Comparison of ENCODE assay signal across 9 cellular contexts in genomic region chr13:40207110-40207478, GRCh38.
A peak's percentile ranks its signal among the peaks of the same experiment; 100 is the strongest.
DNase-seq lines count a peak whose midpoint lies in the region; ATAC-seq and TF ChIP-seq lines count a peak whose summit lies in the region.
"Had no signal": no experiment of that assay in that cellular context is flagged by ENCODE, and none has a peak within 500 bp of the region (broad histone marks: within the 10 kb centered on the region; RNA-seq: fewer than 3 reads in every experiment).

No MANE protein-coding gene starts in this region.

- H3K9me3 Mint-ChIP-seq in T-helper 1 cell treated with Interleukin-12 subunit alpha and Interleukin-12 subunit beta and Interleukin-4 antibody, amounts not matched to agents 30 μg/mL and 1 μg/mL, for 36 hours: peaks cover 3% of the 10 kb centered on the region

- DNase-seq in T-helper 1 cell (no peak), psoas muscle (no peak), A673 (ENCODE audit: low spot score) (no peak), colonic mucosa (no peak), posterior cingulate gyrus (no peak)
- DNase-seq: kidney had no signal

- H3K36me3 ChIP-seq in OCI-LY1 (ENCODE audit: insufficient read depth, low read length) (no peaks in the 10 kb centered on the region; the same call in 1 of the 2 replicates), psoas muscle (ENCODE audit: insufficient read depth in 1 of 2, low read depth in 1 of 2) (no peaks in the 10 kb centered on the region), A673 (ENCODE audit: insufficient read depth, low read length, poor library complexity, severe bottlenecking) (no peaks in the 10 kb centered on the region), colonic mucosa (no peaks in the 10 kb centered on the region)

- WGBS in psoas muscle, 3 donors: 94 to 96% (median 94%) methylated on average over 5 of the region's 5 CpGs

- H3K27ac Mint-ChIP-seq in T-helper 1 cell treated with Interleukin-12 subunit alpha and Interleukin-12 subunit beta and Interleukin-4 antibody, amounts not matched to agents 30 μg/mL and 1 μg/mL, for 36 hours: peak overlapping the region; percentile 98

- H3K4me3 ChIP-seq in OCI-LY1 (ENCODE audit: low read depth, low read length, poor library complexity, severe bottlenecking) (peak overlapping the region; percentile 12), psoas muscle (no peak overlapping the region), A673 (ENCODE audit: low read depth, low read length, poor library complexity, severe bottlenecking) (no peak overlapping the region), colonic mucosa (no peak overlapping the region)

- H3K9me3 ChIP-seq in OCI-LY1 (ENCODE audit: low read length): peaks cover 7% of the 10 kb centered on the region
- H3K9me3 ChIP-seq in psoas muscle: no peaks in the 10 kb centered on the region
- H3K9me3 ChIP-seq in A673 (ENCODE audit: low read depth, low read length, poor library complexity, severe bottlenecking): no peaks in the 10 kb centered on the region
- no peaks in the 10 kb centered on the region for H3K9me3 ChIP-seq in colonic mucosa

- H3K27me3 Mint-ChIP-seq in T-helper 1 cell treated with Interleukin-12 subunit alpha and Interleukin-12 subunit beta and Interleukin-4 antibody, amounts not matched to agents 30 μg/mL and 1 μg/mL, for 36 hours (ENCODE audit: low read depth): no peaks in the 10 kb centered on the region

- H3F3A ChIP-seq in OCI-LY1 (ENCODE audit: insufficient read depth, low read length): no peaks in the 10 kb centered on the region

- no peaks in the 10 kb centered on the region for H3K79me2 ChIP-seq in OCI-LY1 (ENCODE audit: insufficient read depth, low read length)

- H4K20me1 ChIP-seq in OCI-LY1 (ENCODE audit: insufficient read depth, low read length): no peaks in the 10 kb centered on the region

- intact Hi-C loops in psoas muscle (cut with DNase I): no loop called here
- intact Hi-C loops in A673 (cut with micrococcal nuclease; ENCODE audit: unreplicated experiment): no loop called here
- intact Hi-C loops in colonic mucosa (cut with DNase I): no loop called here
- intact Hi-C loops in posterior cingulate gyrus (cut with DNase I): no loop called here

- no peaks in the 10 kb centered on the region for H3K9me2 ChIP-seq in OCI-LY1 (ENCODE audit: low read depth, low read length)

- peak overlapping the region; percentile 53 for H3K4me2 ChIP-seq in OCI-LY1 (ENCODE audit: low read length)

- peak overlapping the region; percentile 66; the same call in 1 of the 2 replicates for H2AFZ ChIP-seq in OCI-LY1 (ENCODE audit: low read length)

- peaks cover 41% of the 10 kb centered on the region for H3K4me1 ChIP-seq in OCI-LY1 (ENCODE audit: insufficient read depth, low read length, severe bottlenecking)
- peaks cover 11% of the 10 kb centered on the region for H3K4me1 ChIP-seq in psoas muscle
- H3K4me1 ChIP-seq in A673 (ENCODE audit: insufficient read depth, low read length, poor library complexity, severe bottlenecking): no peaks in the 10 kb centered on the region
- H3K4me1 ChIP-seq in colonic mucosa: no peaks in the 10 kb centered on the region

- no peaks in the 10 kb centered on the region for H3K27me3 ChIP-seq in OCI-LY1 (ENCODE audit: insufficient read depth, low read length)
- no peaks in the 10 kb centered on the region for H3K27me3 ChIP-seq in psoas muscle (ENCODE audit: insufficient read depth in 3 of 3, low read length in 2 of 3)
- H3K27me3 ChIP-seq in A673 (replicated peaks; ENCODE audit: insufficient read depth, low read depth, low read length, poor library complexity): no peaks in the 10 kb centered on the region
- no peaks in the 10 kb centered on the region for H3K27me3 ChIP-seq in colonic mucosa

- CTCF ChIA-PET in A673 (lab: Charles Lee): no interaction called here

- H3K9ac ChIP-seq in OCI-LY1 (ENCODE audit: low read length) (peak overlapping the region; percentile 36; the same call in 1 of the 2 replicates), colonic mucosa (ENCODE audit: low read depth in 2 of 2, low read length in 2 of 2) (no peak overlapping the region)

- peaks cover 49% of the 10 kb centered on the region for H3K4me1 Mint-ChIP-seq in T-helper 1 cell treated with Interleukin-12 subunit alpha and Interleukin-12 subunit beta and Interleukin-4 antibody, amounts not matched to agents 30 μg/mL and 1 μg/mL, for 36 hours (ENCODE audit: low read depth)

- BruUV-seq in A673 (replicated peaks; lab: Mats Ljungman, UMichigan): no TSS peak

- no peak for TF ChIP-seq CTCF in OCI-LY1 (IDR thresholded peaks at IDR 0.05; ENCODE audit: low read length)
- no peak for TF ChIP-seq CTCF in psoas muscle (IDR thresholded peaks at IDR 0.05)
- TF ChIP-seq CTCF in A673 (conservative IDR thresholded peaks at IDR 0.05; ENCODE audit: low read depth, low read length): no peak
- no peak for TF ChIP-seq CTCF in colonic mucosa (IDR thresholded peaks at IDR 0.05)

- peak overlapping the region; percentile 52 for H3K4me3 Mint-ChIP-seq in T-helper 1 cell treated with Interleukin-12 subunit alpha and Interleukin-12 subunit beta and Interleukin-4 antibody, amounts not matched to agents 30 μg/mL and 1 μg/mL, for 36 hours

- ATAC-seq in HG02588 (IDR thresholded peaks at IDR 0.05; ENCODE audit: unreplicated experiment) (peak; percentile 70), psoas muscle (no peak)

- H3K36me3 Mint-ChIP-seq in T-helper 1 cell treated with Interleukin-12 subunit alpha and Interleukin-12 subunit beta and Interleukin-4 antibody, amounts not matched to agents 30 μg/mL and 1 μg/mL, for 36 hours (ENCODE audit: low read depth): peaks cover 22% of the 10 kb centered on the region

- POLR2A ChIA-PET in A673 (lab: Charles Lee; ENCODE audit: low non-redundant PET): no interaction called here

- H3K27ac ChIP-seq in OCI-LY1 (ENCODE audit: low read depth, low read length, poor library complexity, severe bottlenecking): peak overlapping the region; percentile 88
- peak overlapping the region; percentile 62 for H3K27ac ChIP-seq in psoas muscle
- H3K27ac ChIP-seq in A673 (ENCODE audit: low read depth, low read length, poor library complexity, severe bottlenecking): no peak overlapping the region
- H3K27ac ChIP-seq in colonic mucosa: no peak overlapping the region

Comparison
In these comparisons a context has a peak if more than half of its experiments do, and no peak if none do; other contexts are left out.
1. H3K27ac ChIP-seq: peak in OCI-LY1 (single experiment) and psoas muscle (single experiment); none in A673 (single experiment) and colonic mucosa (single experiment).